Comparison of ENCODE assay signal across 24 cellular contexts in genomic region chr10:87101996-87102395, GRCh38. TPM values are rescaled to one million over a fixed set of nuclear protein-coding genes. Genes with fewer than 3 reads are reported as not detected.
DNase-seq lines count a peak whose midpoint lies in the region; ATAC-seq, FAIRE-seq and TF ChIP-seq lines count a peak whose summit lies in the region.
"Had no signal": no experiment of that assay in that cellular context is flagged by ENCODE, and none has a peak within 500 bp of the region (broad histone marks: within the 10 kb centered on the region; RNA-seq: fewer than 3 reads in every experiment).

No MANE protein-coding gene starts in this region.

- ATAC-seq in activated naive CD8-positive, alpha-beta T cell treated with anti-CD3 and anti-CD28 coated beads, Interleukin-2, amount 50 U/mL, for 24 hours = no peak
- peak; percentile 55 for ATAC-seq in GM12878
- ATAC-seq: A549; CD8-positive, alpha-beta T cell had no signal

- no peak overlapping the region for H3K27ac Mint-ChIP-seq in activated naive CD8-positive, alpha-beta T cell
- no peak overlapping the region for H3K27ac Mint-ChIP-seq in activated naive CD8-positive, alpha-beta T cell treated with anti-CD3 and anti-CD28 coated beads, Interleukin-2, amount 50 U/mL, for 24 hours
- H3K27ac Mint-ChIP-seq: B cell; CD4-positive, alpha-beta T cell; CD8-positive, alpha-beta T cell had no signal

- no peak overlapping the region for H3K9ac ChIP-seq in GM12878 (ENCODE audit: control insufficient read depth, insufficient read depth, low read length)
- H3K9ac ChIP-seq: BLaER1 treated with 17β-estradiol and CSF1 and Interleukin-3, amounts not matched to agents 10 nM and 100 nM had no signal

- peaks cover 3% of the 10 kb centered on the region for H3K79me2 ChIP-seq in GM12878 (ENCODE audit: control insufficient read depth, insufficient read depth, low read length)

- H3K36me3 ChIP-seq in GM12878 (ENCODE audit: control insufficient read depth in 2 of 2, insufficient read depth in 2 of 2, low read length in 1 of 2) = peaks cover 2 to 12% of the 10 kb centered on the region in 2 experiments; a peak in 3 of 4 replicates

- no peaks in the 10 kb centered on the region; the same call in 1 of the 2 replicates for H3K4me1 ChIP-seq in GM12878 (ENCODE audit: control insufficient read depth, insufficient read depth, low read length)

- no TSS peak for BruUV-seq in GM12878 (replicated peaks; lab: Mats Ljungman, UMichigan)

- RAD21 ChIA-PET in GM12878 (lab: Charles Lee; ENCODE audit: unreplicated experiment) = no interaction called here

- no peak for FAIRE-seq in GM12878 (lab: Jason Lieb, UNC)
- FAIRE-seq: A549, D721Med, GM12891 had no signal

- no peak overlapping the region for H2AFZ ChIP-seq in GM12878 (ENCODE audit: control insufficient read depth, low read depth, low read length)

- in situ Hi-C loops in GM12878 (cut with MboI) = no loop called here

- intact Hi-C loops in GM12878 (cut with micrococcal nuclease; ENCODE audit: unreplicated experiment) = no loop called here

- H3K4me2 ChIP-seq in GM12878 (ENCODE audit: control insufficient read depth, insufficient read depth) = no peak overlapping the region
- H3K4me2 ChIP-seq: A549; BLaER1 treated with 17β-estradiol and CSF1 and Interleukin-3, amounts not matched to agents 10 nM and 100 nM had no signal

- no peaks in the 10 kb centered on the region for H3K27me3 Mint-ChIP-seq in activated naive CD8-positive, alpha-beta T cell
- no peaks in the 10 kb centered on the region for H3K27me3 Mint-ChIP-seq in activated naive CD8-positive, alpha-beta T cell treated with anti-CD3 and anti-CD28 coated beads, Interleukin-2, amount 50 U/mL, for 24 hours
- H3K27me3 Mint-ChIP-seq: B cell; CD4-positive, alpha-beta T cell had no signal

- peak overlapping the region; percentile 40 for H3K4me3 Mint-ChIP-seq in activated naive CD8-positive, alpha-beta T cell
- H3K4me3 Mint-ChIP-seq in activated naive CD8-positive, alpha-beta T cell treated with anti-CD3 and anti-CD28 coated beads, Interleukin-2, amount 50 U/mL, for 24 hours = no peak overlapping the region
- H3K4me3 Mint-ChIP-seq: B cell; CD4-positive, alpha-beta T cell; CD8-positive, alpha-beta T cell had no signal

- no peaks in the 10 kb centered on the region for H3K27me3 ChIP-seq in GM12878 (replicated peaks in 1 of 2; ENCODE audit: control insufficient read depth in 2 of 2, insufficient read depth in 2 of 2, low read length in 1 of 2)
- H3K27me3 ChIP-seq: BLaER1 treated with 17β-estradiol and CSF1 and Interleukin-3, amounts not matched to agents 10 nM and 100 nM had no signal

- TF ChIP-seq EP300 in GM12878 (IDR thresholded peaks at IDR 0.05; ENCODE audit: borderline replicate concordance in 1 of 2, control insufficient read depth in 1 of 2, low read depth in 2 of 2, low read length in 2 of 2) = no peak

- TF ChIP-seq RAD21 in GM12878 (IDR thresholded peaks at IDR 0.05; ENCODE audit: insufficient read depth, low read depth, low read length) = no peak

- POLR2A ChIA-PET in GM12878 (lab: Charles Lee) = no interaction called here

- no peak for TF ChIP-seq POLR2A in GM12878 (IDR thresholded peaks at IDR 0.05; ENCODE audit: low read depth, low read length)

- CTCF ChIA-PET in GM12878 (lab: Yijun Ruan, JAX) = no interaction called here

- H3K36me3 Mint-ChIP-seq in activated naive CD8-positive, alpha-beta T cell = peaks cover 18% of the 10 kb centered on the region
- H3K36me3 Mint-ChIP-seq in activated naive CD8-positive, alpha-beta T cell treated with anti-CD3 and anti-CD28 coated beads, Interleukin-2, amount 50 U/mL, for 24 hours (ENCODE audit: low read depth) = peaks cover 55% of the 10 kb centered on the region

- no peak overlapping the region for H3K4me3 ChIP-seq in GM12878
- H3K4me3 ChIP-seq: A549; BLaER1 treated with 17β-estradiol and CSF1 and Interleukin-3, amounts not matched to agents 10 nM and 100 nM had no signal

- WGBS in GM12878 (ENCODE audit: insufficient coverage, insufficient replicate concordance, low lambda C conversion rate, missing lambda C conversion rate) = 95% methylated on average over 2 of the region's 2 CpGs

- H3K27ac ChIP-seq in GM12878 (ENCODE audit: control insufficient read depth, insufficient read depth) (no peak overlapping the region), substantia nigra (ENCODE audit: low read depth, low read length, poor library complexity, severe bottlenecking) (no peak overlapping the region)
- H3K27ac ChIP-seq: 22Rv1; A549; BLaER1 treated with 17β-estradiol and CSF1 and Interleukin-3, amounts not matched to agents 10 nM and 100 nM; C4-2B had no signal

- peaks cover 12% of the 10 kb centered on the region for H3K4me1 Mint-ChIP-seq in activated naive CD8-positive, alpha-beta T cell (ENCODE audit: low read depth)
- peaks cover 10% of the 10 kb centered on the region for H3K4me1 Mint-ChIP-seq in activated naive CD8-positive, alpha-beta T cell treated with anti-CD3 and anti-CD28 coated beads, Interleukin-2, amount 50 U/mL, for 24 hours

- SMC1A ChIA-PET in GM12878 (lab: Charles Lee; ENCODE audit: uncharacterized antibody, unreplicated experiment) = interaction anchor here (1.5 to 1.6 kb wide), 2 partner anchors 10 to 18 kb away, joined by 4 to 5 read pairs; no protein-coding TSS in a partner anchor

- no peaks in the 10 kb centered on the region for H3K9me3 Mint-ChIP-seq in activated naive CD8-positive, alpha-beta T cell (ENCODE audit: low read depth)
- no peaks in the 10 kb centered on the region for H3K9me3 Mint-ChIP-seq in activated naive CD8-positive, alpha-beta T cell treated with anti-CD3 and anti-CD28 coated beads, Interleukin-2, amount 50 U/mL, for 24 hours
- H3K9me3 Mint-ChIP-seq: CD4-positive, alpha-beta T cell; CD8-positive, alpha-beta T cell had no signal

- no peak for DNase-seq in activated naive CD8-positive, alpha-beta T cell treated with anti-CD3 and anti-CD28 coated beads, Interleukin-2, amount 50 U/mL, for 24 hours
- DNase-seq in GM12878 (ENCODE audit: low read depth, low spot score) (no peak), DMS 273 (lab: John Stamatoyannopoulos, UW; ENCODE audit: unreplicated experiment) (no peak), substantia nigra (lab: John Stamatoyannopoulos, UW) (no peak)
- DNase-seq: AML-193; Caco-2; Calu3; CD4-positive, alpha-beta T cell; CD8-positive, alpha-beta T cell; DMS 273 treated with DMSO at 0.1 percent for 48 hours; DMS153; DMS53; DMS79; DND-41; EL; GDM1 had no signal

- no peak for TF ChIP-seq CTCF in GM12878 (IDR thresholded peaks at IDR 0.05 in 2 of 3, conservative IDR thresholded peaks at IDR 0.05 in 1 of 3; ENCODE audit: control insufficient read depth in 2 of 3, extremely low read depth in 1 of 3, insufficient read depth in 1 of 3, low read depth in 3 of 3, low read length in 3 of 3)

- H4K20me1 ChIP-seq in GM12878 (ENCODE audit: control insufficient read depth, insufficient read depth) = no peaks in the 10 kb centered on the region

- no peaks in the 10 kb centered on the region; the same call in 2 of the 3 replicates for H3K9me3 ChIP-seq in GM12878 (replicated peaks; ENCODE audit: control insufficient read depth, insufficient read depth, low read length)
- H3K9me3 ChIP-seq: A549, Caco-2 had no signal

TF ChIP-seq in GM12878, 131 proteins besides CTCF, POLR2A, EP300 and RAD21 (continues in another document):
- no peak for TF ChIP-seq MEF2B (IDR thresholded peaks at IDR 0.05; ENCODE audit: partially characterized antibody, poor library complexity, severe bottlenecking)

RNA-seq across cellular contexts. Expression of gene SHLD2, which starts 7.0 kb away (rescaled TPM):
- 39.0 and 41.0 TPM in 2 replicates for total RNA-seq in GM12878 (2013; cell fraction: nucleolus; rRNA removed)
- total RNA-seq in GM12878 (2014; rRNA removed) (36.8 and 39.5 TPM in 2 replicates), GM12878 (2014; rRNA removed; fragmentation: Illumina TruSeq; extraction: Trizol) (43.1 and 45.3 TPM in 2 replicates), GM12878 (2021) (30.8 and 31.1 TPM in 2 replicates)
- 7.3 TPM for polyA plus RNA-seq in GM12878 (2011; ENCODE audit: low read depth)
- polyA plus RNA-seq in GM12878 (2011; rRNA removed) (26.1 and 42.8 TPM in 2 replicates), GM12878 (2014; fragmentation: Illumina TruSeq; extraction: Trizol) (40.3 and 52.6 TPM in 2 replicates), GM12878 (2014; fragmentation: Nextera tagmentation; extraction: Ambion mirVana) (10 to 100 TPM; 24.5 to 29.4 TPM), GM12878 (2014; rRNA removed) (26.4 and 29.4 TPM in 2 replicates), GM12878 (2016; fragmentation: Nextera tagmentation; extraction: Ambion mirVana) (10 to 100 TPM; 26.8 to 35.0 TPM)
- polyA plus RNA-seq in GM12878 (2011; cell fraction: cytosol; rRNA removed) = 10.5 and 11.4 TPM in 2 replicates
- 12.9 and 14.8 TPM in 2 replicates for polyA plus RNA-seq in GM12878 (2011; cell fraction: nucleus; rRNA removed)
- polyA plus RNA-seq in GM12878 (2012) = 12.5 and 14.5 TPM in 2 replicates
- polyA minus RNA-seq in GM12878 (2011; rRNA and poly(A)+ RNA removed) = 17.7 and 23.7 TPM in 2 replicates
- polyA minus RNA-seq in GM12878 (2011; cell fraction: cytosol; rRNA and poly(A)+ RNA removed) = 13.1 and 15.1 TPM in 2 replicates
- 10.9 and 16.2 TPM in 2 replicates for polyA minus RNA-seq in GM12878 (2011; cell fraction: nucleus; rRNA and poly(A)+ RNA removed)

RNA-seq across cellular contexts. Expression of gene GLUD1, which starts 7.4 kb away (rescaled TPM):
- total RNA-seq in GM12878 (2013; cell fraction: nucleolus; rRNA removed) = 63.3 and 67.7 TPM in 2 replicates
- total RNA-seq in GM12878 (2014; rRNA removed) (96.3 and 112 TPM in 2 replicates), GM12878 (2014; rRNA removed; fragmentation: Illumina TruSeq; extraction: Trizol) (91.9 and 93.6 TPM in 2 replicates), GM12878 (2021) (91.5 and 93.9 TPM in 2 replicates)
- polyA plus RNA-seq in GM12878 (2011; ENCODE audit: low read depth) = 44.6 TPM
- polyA plus RNA-seq in GM12878 (2011; rRNA removed) (109 and 126 TPM in 2 replicates), GM12878 (2014; fragmentation: Illumina TruSeq; extraction: Trizol) (90.9 and 107 TPM in 2 replicates), GM12878 (2014; fragmentation: Nextera tagmentation; extraction: Ambion mirVana) (10 to 100 TPM; 26.1 to 29.5 TPM), GM12878 (2014; rRNA removed) (57.7 and 64.3 TPM in 2 replicates), GM12878 (2016; fragmentation: Nextera tagmentation; extraction: Ambion mirVana) (10 to 100 TPM; 50.1 to 72.0 TPM)
- 64.6 and 74.6 TPM in 2 replicates for polyA plus RNA-seq in GM12878 (2011; cell fraction: cytosol; rRNA removed)
- polyA plus RNA-seq in GM12878 (2011; cell fraction: nucleus; rRNA removed) = 75.6 and 79.3 TPM in 2 replicates
- 51.2 and 64.4 TPM in 2 replicates for polyA plus RNA-seq in GM12878 (2012)
- polyA minus RNA-seq in GM12878 (2011; rRNA and poly(A)+ RNA removed) = 96.5 and 110 TPM in 2 replicates
- 33.9 and 46.1 TPM in 2 replicates for polyA minus RNA-seq in GM12878 (2011; cell fraction: cytosol; rRNA and poly(A)+ RNA removed)
- 20.1 and 30.2 TPM in 2 replicates for polyA minus RNA-seq in GM12878 (2011; cell fraction: nucleus; rRNA and poly(A)+ RNA removed)
